ENCODE assay signal across 8 cellular contexts in the genomic region with DNA sequence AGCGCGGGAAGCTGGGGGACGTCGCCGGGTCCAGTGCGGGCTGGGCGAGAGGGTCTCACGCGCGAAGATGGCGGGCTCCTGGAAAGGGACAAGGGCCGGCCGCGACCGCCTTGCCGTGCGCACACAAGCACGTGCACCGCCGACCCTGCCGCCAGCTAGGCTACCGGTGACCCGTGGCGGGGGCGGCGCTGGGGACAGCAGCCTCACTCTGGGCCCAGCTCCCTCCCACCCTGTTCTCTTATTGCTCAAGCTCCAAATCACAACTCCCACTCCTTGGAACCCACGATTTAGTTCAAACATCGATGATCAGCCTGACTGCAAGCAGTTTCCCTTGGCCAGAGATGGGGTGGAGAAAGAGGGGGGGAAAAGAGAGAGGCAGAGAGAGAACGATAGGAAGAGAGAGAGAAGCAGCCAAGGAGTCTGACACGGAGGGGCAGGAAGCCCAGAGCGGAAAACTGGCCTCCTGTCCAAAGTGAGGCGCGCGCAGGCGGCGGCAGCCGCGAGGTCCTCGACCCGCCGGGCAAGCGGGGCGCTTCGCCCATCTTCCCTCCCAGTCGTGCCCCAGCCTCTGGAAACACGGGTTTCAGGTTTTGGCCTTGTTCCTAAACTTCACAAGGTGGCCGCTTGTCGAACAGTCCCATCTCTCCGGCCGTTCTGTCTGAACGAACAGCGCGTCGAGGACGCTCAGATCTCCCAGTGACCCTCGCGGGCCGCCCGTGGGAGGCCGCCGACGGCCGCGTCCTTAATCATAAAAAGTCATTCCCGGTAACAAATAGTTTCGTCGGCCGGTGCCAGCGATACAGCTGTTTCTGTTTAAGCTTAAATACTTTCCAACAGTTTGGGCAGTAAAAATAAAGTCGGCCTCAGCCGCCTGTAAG. TPM values are rescaled to one million over a fixed set of nuclear protein-coding genes. Genes with fewer than 3 reads are reported as not detected.
DNase-seq lines count a peak whose midpoint lies in the region; ATAC-seq, FAIRE-seq and TF ChIP-seq lines count a peak whose summit lies in the region.

No MANE protein-coding gene starts in this region.

- no peak overlapping the region for H3K9ac ChIP-seq in astrocyte (ENCODE audit: low read length)

- peaks cover 6% of the 10 kb centered on the region for H3K79me2 ChIP-seq in astrocyte (ENCODE audit: insufficient read depth, low read length)

- peak overlapping the region; percentile 64 for H3K27ac ChIP-seq in A673 (ENCODE audit: low read depth, low read length, poor library complexity, severe bottlenecking)
- H3K27ac ChIP-seq in HEK293 (ENCODE audit: extremely low read depth, low read depth, low read length), result peak overlapping the region; percentile 63; the same call in 1 of the 2 replicates
- H3K27ac ChIP-seq in astrocyte (ENCODE audit: low read depth, low read length), result no peak overlapping the region

- H3K27me3 ChIP-seq in A673 (replicated peaks; ENCODE audit: insufficient read depth, low read depth, low read length, poor library complexity), result no peaks in the 10 kb centered on the region
- peaks cover 56% of the 10 kb centered on the region for H3K27me3 ChIP-seq in astrocyte (ENCODE audit: insufficient read depth, low read length)

- H3K27ac Mint-ChIP-seq in astrocyte (ENCODE audit: unreplicated experiment), result no peak overlapping the region
- H3K27ac Mint-ChIP-seq in memory B cell, result peak overlapping the region; percentile 35

- H3K4me3 ChIP-seq in A673 (ENCODE audit: low read depth, low read length, poor library complexity, severe bottlenecking), result peak overlapping the region; percentile 88
- H3K4me3 ChIP-seq in HEK293 (ENCODE audit: low read depth, low read length), result no peak overlapping the region
- H3K4me3 ChIP-seq in astrocyte (ENCODE audit: insufficient read depth, low read depth, low read length), result peak overlapping the region; percentile 5

- H3K4me1 Mint-ChIP-seq in astrocyte (ENCODE audit: low read depth, unreplicated experiment) (peaks cover 3% of the 10 kb centered on the region), memory B cell (peaks cover 19% of the 10 kb centered on the region)

- DNase-seq in A673 (ENCODE audit: low spot score) (peak; percentile 36), astrocyte (ENCODE audit: low read depth) (no peak), memory B cell (ENCODE audit: low spot score in 2 of 2) (no peak)
- DNase-seq in stimulated activated CD4-positive, alpha-beta T cell treated with anti-CD3 and anti-CD28 coated beads, Interleukin-4, amount 100 ng/mL, for 4 hours, result no peak

- peaks cover 15% of the 10 kb centered on the region for H3K36me3 ChIP-seq in A673 (ENCODE audit: insufficient read depth, low read length, poor library complexity, severe bottlenecking)
- peaks cover 0 to 15% of the 10 kb centered on the region in 2 experiments; a peak in 1 of 3 replicates for H3K36me3 ChIP-seq in HEK293 (ENCODE audit: control insufficient read depth in 2 of 2, insufficient read depth in 1 of 2, low read length in 2 of 2)
- H3K36me3 ChIP-seq in astrocyte (ENCODE audit: insufficient read depth, low read length), result no peaks in the 10 kb centered on the region

- H3K9me3 Mint-ChIP-seq in astrocyte (ENCODE audit: unreplicated experiment) (peaks cover 25% of the 10 kb centered on the region), memory B cell (peaks cover 2% of the 10 kb centered on the region)

- no peaks in the 10 kb centered on the region for H3K9me3 ChIP-seq in A673 (ENCODE audit: low read depth, low read length, poor library complexity, severe bottlenecking)
- no peaks in the 10 kb centered on the region for H3K9me3 ChIP-seq in HEK293 (ENCODE audit: control insufficient read depth, insufficient read depth, low read depth, low read length)
- peaks cover 9% of the 10 kb centered on the region for H3K9me3 ChIP-seq in astrocyte (ENCODE audit: insufficient read depth, low read depth, low read length)

- TF ChIP-seq CTCF in A673 (conservative IDR thresholded peaks at IDR 0.05; ENCODE audit: low read depth, low read length) (no peak), HEK293 (tag by site-specific recombination; IDR thresholded peaks at IDR 0.05) (no peak), astrocyte (IDR thresholded peaks at IDR 0.05; ENCODE audit: insufficient read depth, low read depth, low read length) (no peak)

- H3K27me3 Mint-ChIP-seq in astrocyte (ENCODE audit: low read depth, unreplicated experiment) (peaks cover 43% of the 10 kb centered on the region), memory B cell (peaks cover 15% of the 10 kb centered on the region)

- no peak for FAIRE-seq in astrocyte (lab: Jason Lieb, UNC)

- POLR2A ChIA-PET in A673 (lab: Charles Lee; ENCODE audit: low non-redundant PET) (no interaction called here), HEK293 (lab: Yijun Ruan, JAX) (interaction anchor here (0.7 to 3.7 kb wide), 3 partner anchors 14 to 41 kb away, joined by 3 to 61 read pairs (median 52); a partner anchor contains a TSS)

- H3K4me1 ChIP-seq in A673 (ENCODE audit: insufficient read depth, low read length, poor library complexity, severe bottlenecking), result peaks cover 54% of the 10 kb centered on the region
- peaks cover 22% of the 10 kb centered on the region for H3K4me1 ChIP-seq in HEK293 (ENCODE audit: control insufficient read depth, insufficient read depth, low read length)
- peaks cover 39% of the 10 kb centered on the region for H3K4me1 ChIP-seq in astrocyte (ENCODE audit: insufficient read depth, low read length)

- peaks cover 29% of the 10 kb centered on the region for H4K20me1 ChIP-seq in astrocyte (ENCODE audit: insufficient read depth, low read length)

- H3K4me3 Mint-ChIP-seq in astrocyte (ENCODE audit: unreplicated experiment), result peak overlapping the region; percentile 68
- peak overlapping the region; percentile 58 for H3K4me3 Mint-ChIP-seq in memory B cell

- intact Hi-C loops in A673 (cut with micrococcal nuclease; ENCODE audit: unreplicated experiment), result no loop called here

- peak overlapping the region; percentile 15 for H2AFZ ChIP-seq in astrocyte (ENCODE audit: low read depth, low read length)

- no TSS peak for BruUV-seq in A673 (replicated peaks; lab: Mats Ljungman, UMichigan)

- H3K36me3 Mint-ChIP-seq in astrocyte (ENCODE audit: low read depth, unreplicated experiment) (peaks cover 2% of the 10 kb centered on the region), memory B cell (peaks cover 7% of the 10 kb centered on the region)

- no peak for ATAC-seq in memory B cell (ENCODE audit: low read depth)
- ATAC-seq in HG02610 (IDR thresholded peaks at IDR 0.05; ENCODE audit: unreplicated experiment), result no peak
- no peak for ATAC-seq in GM21576 (IDR thresholded peaks at IDR 0.05; ENCODE audit: unreplicated experiment)
- ATAC-seq in HG02840 (IDR thresholded peaks at IDR 0.05; ENCODE audit: low FRiP score, unreplicated experiment), result no peak

- CTCF ChIA-PET in A673 (lab: Charles Lee) (interaction anchor here (1.0 kb wide), 1 partner anchor 38 kb away, joined by 3 read pairs; no protein-coding TSS in a partner anchor), HEK293 (lab: Yijun Ruan, JAX) (interaction anchor here (1.0 to 2.6 kb wide), 4 partner anchors 8 to 52 kb away, joined by 3 to 9 read pairs (median 6); a partner anchor contains a TSS)

- H3K4me2 ChIP-seq in astrocyte (ENCODE audit: low read length), result peak overlapping the region; percentile 70

TF ChIP-seq in HEK293, 187 proteins besides CTCF, POLR2A, EP300 and RAD21:
- TF ChIP-seq ZFHX2 (tag by site-specific recombination; conservative IDR thresholded peaks at IDR 0.05) (peak; percentile 87), ZNF366 (tag by site-specific recombination; conservative IDR thresholded peaks at IDR 0.05) (peak; percentile 32; the same call in 1 of the 2 replicates), ZNF596 (tag by site-specific recombination; IDR thresholded peaks at IDR 0.05) (peak; percentile 91), ZNF626 (tag by site-specific recombination; IDR thresholded peaks at IDR 0.05) (no peak), ZNF549 (tag by site-specific recombination; IDR thresholded peaks at IDR 0.05) (no peak), EGR2 (tag by site-specific recombination; IDR thresholded peaks at IDR 0.05; ENCODE audit: low read depth) (peak; percentile 81), ZNF274 (IDR thresholded peaks at IDR 0.05; ENCODE audit: low read length) (no peak), ZNF274 (tag by site-specific recombination; IDR thresholded peaks at IDR 0.05; ENCODE audit: borderline replicate concordance) (no peak), ZBTB17 (tag by site-specific recombination; IDR thresholded peaks at IDR 0.05) (0 out of 2 replicates have a peak, but pooled peaks have one; percentile 20), ZNF777 (tag by site-specific recombination; IDR thresholded peaks at IDR 0.05; ENCODE audit: borderline replicate concordance) (no peak), ZNF394 (tag by site-specific recombination; IDR thresholded peaks at IDR 0.05; ENCODE audit: borderline replicate concordance) (no peak), ZNF121 (tag by site-specific recombination; IDR thresholded peaks at IDR 0.05) (no peak), ZNF248 (tag by site-specific recombination; IDR thresholded peaks at IDR 0.05) (no peak), ZNF2 (tag by site-specific recombination; IDR thresholded peaks at IDR 0.05) (no peak)
- TF ChIP-seq, protein P1, sequence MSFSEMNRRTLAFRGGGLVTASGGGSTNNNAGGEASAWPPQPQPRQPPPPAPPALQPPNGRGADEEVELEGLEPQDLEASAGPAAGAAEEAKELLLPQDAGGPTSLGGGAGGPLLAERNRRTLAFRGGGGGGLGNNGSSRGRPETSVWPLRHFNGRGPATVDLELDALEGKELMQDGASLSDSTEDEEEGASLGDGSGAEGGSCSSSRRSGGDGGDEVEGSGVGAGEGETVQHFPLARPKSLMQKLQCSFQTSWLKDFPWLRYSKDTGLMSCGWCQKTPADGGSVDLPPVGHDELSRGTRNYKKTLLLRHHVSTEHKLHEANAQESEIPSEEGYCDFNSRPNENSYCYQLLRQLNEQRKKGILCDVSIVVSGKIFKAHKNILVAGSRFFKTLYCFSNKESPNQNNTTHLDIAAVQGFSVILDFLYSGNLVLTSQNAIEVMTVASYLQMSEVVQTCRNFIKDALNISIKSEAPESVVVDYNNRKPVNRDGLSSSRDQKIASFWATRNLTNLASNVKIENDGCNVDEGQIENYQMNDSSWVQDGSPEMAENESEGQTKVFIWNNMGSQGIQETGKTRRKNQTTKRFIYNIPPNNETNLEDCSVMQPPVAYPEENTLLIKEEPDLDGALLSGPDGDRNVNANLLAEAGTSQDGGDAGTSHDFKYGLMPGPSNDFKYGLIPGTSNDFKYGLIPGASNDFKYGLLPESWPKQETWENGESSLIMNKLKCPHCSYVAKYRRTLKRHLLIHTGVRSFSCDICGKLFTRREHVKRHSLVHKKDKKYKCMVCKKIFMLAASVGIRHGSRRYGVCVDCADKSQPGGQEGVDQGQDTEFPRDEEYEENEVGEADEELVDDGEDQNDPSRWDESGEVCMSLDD (tag by site-specific recombination; IDR thresholded peaks at IDR 0.05), result 0 out of 2 replicates have a peak, but pooled peaks have one; percentile 34

RNA-seq across cellular contexts. Expression of a gene that starts 1.7 kb away (rescaled TPM):
- total RNA-seq in A673 (2021) (24.5 and 27.0 TPM in 2 replicates), astrocyte (2.5 and 3.4 TPM in 2 replicates)

RNA-seq across cellular contexts. Expression of a gene that starts 20.6 kb away (rescaled TPM):
- 59.5 and 66.4 TPM in 2 replicates for total RNA-seq in A673 (2021)
- total RNA-seq in astrocyte, result 3.9 and 6.7 TPM in 2 replicates

RNA-seq across cellular contexts. Expression of a gene that starts 40.7 kb away (rescaled TPM):
- total RNA-seq in A673 (2021) (42.6 and 45.5 TPM in 2 replicates), astrocyte (12.6 and 16.9 TPM in 2 replicates)
